8 cellular contexts compared by ENCODE assay signal in the genomic region with DNA sequence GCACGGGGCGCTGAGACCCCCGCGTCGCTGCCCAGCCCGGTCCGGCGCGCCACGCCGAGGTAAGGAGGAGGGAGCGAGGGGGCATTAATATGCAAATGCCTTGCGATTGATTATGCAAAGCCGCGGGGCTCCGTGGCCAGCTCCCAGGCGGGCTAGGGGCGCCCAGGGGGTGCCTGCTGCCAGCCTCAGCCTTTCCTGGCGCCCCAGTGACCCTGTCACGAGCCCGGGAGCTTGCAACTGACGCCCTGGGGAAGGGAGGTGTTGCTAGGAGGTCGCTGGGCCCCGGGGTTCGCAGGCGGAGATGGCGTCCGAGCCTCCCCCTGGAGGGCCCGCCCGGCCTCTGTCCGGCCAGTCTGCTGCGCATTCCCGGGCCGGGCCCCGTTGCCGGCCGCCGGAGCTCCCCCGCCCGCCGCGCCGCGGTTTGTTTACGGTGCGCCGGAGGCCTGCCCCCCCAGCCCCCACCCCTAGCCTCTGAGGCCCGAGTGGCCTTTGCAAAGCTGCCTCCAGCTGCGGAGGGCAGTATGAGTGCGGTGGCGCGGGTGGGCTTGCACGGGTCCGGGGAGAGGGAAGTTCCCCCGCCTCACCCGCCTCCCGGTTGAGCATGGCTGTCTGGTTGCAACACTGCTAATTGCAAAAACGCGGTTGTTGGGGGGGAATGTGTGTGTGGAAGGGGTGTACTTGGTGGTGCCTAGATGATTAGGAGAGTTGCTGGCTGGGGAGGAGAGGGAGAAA. TPM values are rescaled to one million over a fixed set of nuclear protein-coding genes. Genes with fewer than 3 reads are reported as not detected.
DNase-seq lines count a peak whose midpoint lies in the region; ATAC-seq and TF ChIP-seq lines count a peak whose summit lies in the region.

No MANE protein-coding gene starts in this region.

- H4K20me1 ChIP-seq in BLaER1 treated with 17β-estradiol and CSF1 and Interleukin-3, amounts not matched to agents 10 nM and 100 nM = peaks cover 0 to 9% (median 0%) of the 10 kb centered on the region in 11 experiments; a peak in 2 of 22 replicates

- H3K36me3 ChIP-seq in BLaER1 treated with 17β-estradiol and CSF1 and Interleukin-3, amounts not matched to agents 10 nM and 100 nM = no peaks in the 10 kb centered on the region

- ATAC-seq in GM19455 (IDR thresholded peaks at IDR 0.05; ENCODE audit: unreplicated experiment) (peak; percentile 46), omental fat pad (ENCODE audit: low FRiP score) (peak; percentile 28), HG03571 (IDR thresholded peaks at IDR 0.05; ENCODE audit: unreplicated experiment) (no peak)

- TF ChIP-seq CTCF in LNCaP clone FGC (IDR thresholded peaks at IDR 0.05; ENCODE audit: control insufficient read depth, extremely low read depth, insufficient read depth) (no peak), foreskin fibroblast (IDR thresholded peaks at IDR 0.05; ENCODE audit: low read depth, low read length) (no peak), omental fat pad (IDR thresholded peaks at IDR 0.05) (no peak), GM10248 (IDR thresholded peaks at IDR 0.05; ENCODE audit: control extremely low read depth, extremely low read depth, low read depth, missing control alignments) (no peak)

- peaks cover 50 to 65% (median 60%) of the 10 kb centered on the region in 10 experiments for H3K4me1 ChIP-seq in BLaER1 treated with 17β-estradiol and CSF1 and Interleukin-3, amounts not matched to agents 10 nM and 100 nM

- peaks cover 0 to 8% (median 0%) of the 10 kb centered on the region in 11 experiments; a peak in 1 of 22 replicates for H3K27me3 ChIP-seq in BLaER1 treated with 17β-estradiol and CSF1 and Interleukin-3, amounts not matched to agents 10 nM and 100 nM

- DNase-seq in LNCaP clone FGC (ENCODE audit: low read depth) (no peak), foreskin fibroblast (peak in 1 of 2 donors; percentile 54), omental fat pad (ENCODE audit: low spot score) (no peak), GM10248 (ENCODE audit: extremely low spot score) (no peak)
- peak; percentile 73 for DNase-seq in activated CD8-positive, alpha-beta memory T cell treated with anti-CD3 and anti-CD28 coated beads, Interleukin-2, amount 50 U/mL, for 48 hours

- POLR2A ChIA-PET in GM10248 (lab: Yijun Ruan, JAX) = interaction anchor here (0.6 kb wide), 2 partner anchors 15 to 66 kb away, joined by 3 to 4 read pairs; no protein-coding TSS in a partner anchor

- peak overlapping the region; percentile 85 to 100 (median 97) for H3K4me3 ChIP-seq in BLaER1 treated with 17β-estradiol and CSF1 and Interleukin-3, amounts not matched to agents 10 nM and 100 nM
- peak overlapping the region; percentile 91 for H3K4me3 ChIP-seq in LNCaP clone FGC (ENCODE audit: low read depth, low read length)
- H3K4me3 ChIP-seq in foreskin fibroblast (ENCODE audit: low read depth in 1 of 2, low read length in 2 of 2) = peak overlapping the region; percentile 92 to 96

- CTCF ChIA-PET in GM10248 (lab: Yijun Ruan, JAX) = interaction anchor here (0.8 to 14.2 kb wide), 12 partner anchors 8 to 155 kb away, joined by 3 to 215 read pairs (median 6); partner anchors contain the start of genes MED24 and WIPF2

- H3K9me3 ChIP-seq in BLaER1 treated with 17β-estradiol and CSF1 and Interleukin-3, amounts not matched to agents 10 nM and 100 nM (replicated peaks in 1 of 11) = no peaks in the 10 kb centered on the region

- peak overlapping the region; percentile 78 to 95 (median 90) for H3K27ac ChIP-seq in BLaER1 treated with 17β-estradiol and CSF1 and Interleukin-3, amounts not matched to agents 10 nM and 100 nM

- H3K9ac ChIP-seq in BLaER1 treated with 17β-estradiol and CSF1 and Interleukin-3, amounts not matched to agents 10 nM and 100 nM = peak overlapping the region; percentile 85 to 95 (median 92)

- H3K4me2 ChIP-seq in BLaER1 treated with 17β-estradiol and CSF1 and Interleukin-3, amounts not matched to agents 10 nM and 100 nM = peak overlapping the region; percentile 90 to 99 (median 96)

RNA-seq across cellular contexts. Expression of gene THRA, which starts 0.4 kb away (rescaled TPM):
- 10 to 100 TPM; 35.7 to 87.2 (median 55.2) TPM for total RNA-seq in omental fat pad

RNA-seq across cellular contexts. Expression of gene MED24, which starts 9.0 kb away (rescaled TPM):
- total RNA-seq in omental fat pad = 10 to 100 TPM; 40.0 to 53.6 (median 49.2) TPM

RNA-seq across cellular contexts. Expression of gene NR1D1, which starts 37.2 kb away (rescaled TPM):
- 1 to 10 TPM; 3.1 to 9.3 (median 7.0) TPM for total RNA-seq in omental fat pad

RNA-seq across cellular contexts. Expression of gene CSF3, which starts 48.0 kb away (rescaled TPM):
- total RNA-seq in omental fat pad = 10 to 100 TPM in 2 of 4 donors, not detected in 2; 51.8 to 75.2 TPM

RNA-seq across cellular contexts. Expression of gene MSL1, which starts 58.6 kb away (rescaled TPM):
- total RNA-seq in omental fat pad = 100 to 1,000 TPM in 1 of 4 donors, 10 to 100 TPM in 3; 50.2 to 139 (median 61.9) TPM
